Comparison of ENCODE assay signal across 11 cellular contexts in the genomic region with DNA sequence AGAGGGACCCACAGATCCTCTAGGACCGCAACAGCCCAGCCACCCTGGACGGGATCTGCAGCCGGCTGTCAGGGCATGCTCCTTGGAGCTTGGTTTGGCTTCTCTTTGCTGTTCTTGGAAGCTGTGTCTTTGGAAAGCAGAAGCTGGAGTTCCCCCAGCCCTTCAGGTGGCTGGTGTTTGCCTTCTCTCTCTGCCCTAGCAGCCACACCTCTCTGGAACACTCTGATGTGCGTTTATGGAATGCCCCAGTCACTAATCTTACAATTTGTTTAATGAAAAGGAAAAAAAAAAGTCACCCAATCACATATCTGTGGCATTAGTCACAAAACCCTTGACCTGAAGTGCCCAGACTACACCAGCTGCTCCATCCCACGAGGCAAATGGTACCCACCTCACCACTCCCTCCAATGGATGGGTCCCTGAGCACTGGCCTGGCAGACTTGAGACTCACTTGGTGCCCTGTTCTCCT.
A peak's percentile ranks its signal among the peaks of the same experiment; 100 is the strongest.
DNase-seq lines count a peak whose midpoint lies in the region; ATAC-seq, FAIRE-seq and TF ChIP-seq lines count a peak whose summit lies in the region.
"Had no signal": no experiment of that assay in that cellular context is flagged by ENCODE, and none has a peak within 500 bp of the region (broad histone marks: within the 10 kb centered on the region; RNA-seq: fewer than 3 reads in every experiment).

No MANE protein-coding gene starts in this region.

- ATAC-seq in foreskin keratinocyte (peak; percentile 54), GM18502 (IDR thresholded peaks at IDR 0.05; ENCODE audit: poor library complexity, unreplicated experiment) (no peak)

- no peak overlapping the region for H2AFZ ChIP-seq in OCI-LY7 (ENCODE audit: low read length)

- H3K4me3 ChIP-seq in OCI-LY7 (ENCODE audit: low read depth, low read length, poor library complexity, severe bottlenecking) = no peak overlapping the region
- H3K4me3 ChIP-seq: heart right ventricle had no signal

- H3K36me3 Mint-ChIP-seq in type B pancreatic cell = no peaks in the 10 kb centered on the region
- H3K36me3 Mint-ChIP-seq: WTC11 had no signal

- H3K27me3 ChIP-seq in foreskin keratinocyte = no peaks in the 10 kb centered on the region
- H3K27me3 ChIP-seq: heart right ventricle had no signal

- H3K27ac Mint-ChIP-seq in type B pancreatic cell = peak overlapping the region; percentile 69
- H3K27ac Mint-ChIP-seq: activated T-helper 2 cell treated with anti-CD3 and anti-CD28 coated beads, Interferon-gamma antibody, Interleukin-2, Interleukin-4, amounts not matched to agents 10 μg/mL and 5 μg/mL and 100 μg/mL, durations not matched to agents 14 hours and 24 hours and 36 hours had no signal

- peaks cover 43% of the 10 kb centered on the region for H3K4me1 Mint-ChIP-seq in type B pancreatic cell (ENCODE audit: unreplicated experiment)

- CTCF ChIA-PET in OCI-LY7 (lab: Charles Lee; ENCODE audit: unreplicated experiment) = no interaction called here

- POLR2A ChIA-PET in OCI-LY7 (lab: Charles Lee) = interaction anchor here (1.1 kb wide), 1 partner anchor 20 kb away, joined by 3 read pairs; no protein-coding TSS in a partner anchor

- H3K4me2 ChIP-seq in OCI-LY7 (ENCODE audit: low read length) = no peak overlapping the region

- in situ Hi-C loops in G401 (cut with HindIII; ENCODE audit: low sequenced_read_pairs) = no loop called here

- no peaks in the 10 kb centered on the region for H3K9me3 Mint-ChIP-seq in type B pancreatic cell
- H3K9me3 Mint-ChIP-seq: activated T-helper 2 cell treated with anti-CD3 and anti-CD28 coated beads, Interferon-gamma antibody, Interleukin-2, Interleukin-4, amounts not matched to agents 10 μg/mL and 5 μg/mL and 100 μg/mL, durations not matched to agents 14 hours and 24 hours and 36 hours; WTC11 had no signal

- no peak overlapping the region for H3K4me3 Mint-ChIP-seq in type B pancreatic cell
- H3K4me3 Mint-ChIP-seq: WTC11 had no signal

- TF ChIP-seq CTCF in foreskin keratinocyte (conservative IDR thresholded peaks at IDR 0.05) = no peak
- TF ChIP-seq CTCF in type B pancreatic cell (conservative IDR thresholded peaks at IDR 0.05) = no peak
- no peak for TF ChIP-seq CTCF in OCI-LY7 (conservative IDR thresholded peaks at IDR 0.05; ENCODE audit: low read length)

- H3K79me2 ChIP-seq in OCI-LY7 (ENCODE audit: insufficient read depth, low read depth, low read length) = no peaks in the 10 kb centered on the region

- peaks cover 10% of the 10 kb centered on the region for H3K27me3 Mint-ChIP-seq in type B pancreatic cell

- no peak overlapping the region for H3K27ac ChIP-seq in foreskin keratinocyte
- no peak overlapping the region for H3K27ac ChIP-seq in OCI-LY7 (ENCODE audit: low read depth, low read length, poor library complexity, severe bottlenecking)

- peak; percentile 67 for FAIRE-seq in RCC 7860 (lab: Jason Lieb, UNC)

- H3K4me1 ChIP-seq in foreskin keratinocyte (peaks cover 3% of the 10 kb centered on the region), OCI-LY7 (ENCODE audit: insufficient read depth, low read length, poor library complexity, severe bottlenecking) (no peaks in the 10 kb centered on the region)

- intact Hi-C loops in OCI-LY7 (cut with micrococcal nuclease; ENCODE audit: unreplicated experiment) = no loop called here

- H3K36me3 ChIP-seq in OCI-LY7 (ENCODE audit: insufficient read depth, low read length) = no peaks in the 10 kb centered on the region
- H3K36me3 ChIP-seq: heart right ventricle had no signal

- no peaks in the 10 kb centered on the region for H4K20me1 ChIP-seq in OCI-LY7 (ENCODE audit: insufficient read depth, low read length)

- DNase-seq in NCI-H82 (lab: John Stamatoyannopoulos, UW) (peak; percentile 22), NCI-H82 treated with DMSO at 0.1 percent for 48 hours (lab: John Stamatoyannopoulos, UW; ENCODE audit: unreplicated experiment) (no peak), RCC 7860 (ENCODE audit: low spot score) (peak; percentile 75), foreskin keratinocyte (peak; percentile 67 to 69), type B pancreatic cell (ENCODE audit: extremely low spot score, unreplicated experiment) (no peak), G401 (ENCODE audit: low spot score) (no peak), OCI-LY7 (ENCODE audit: low spot score) (no peak)
- DNase-seq: heart right ventricle had no signal

- no peaks in the 10 kb centered on the region for H3K9me3 ChIP-seq in OCI-LY7 (ENCODE audit: low read length)
- H3K9me3 ChIP-seq: heart right ventricle had no signal

- no peaks in the 10 kb centered on the region for H3K9me2 ChIP-seq in OCI-LY7 (ENCODE audit: insufficient read depth, low read length)

- BruUV-seq in OCI-LY7 (replicated peaks; lab: Mats Ljungman, UMichigan) = no TSS peak

Comparison
In these comparisons a context has a peak if more than half of its experiments do, and no peak if none do; other contexts are left out.
1. DNase-seq: peak in NCI-H82 (single experiment), RCC 7860 (single experiment) and foreskin keratinocyte (2 of 2); none in NCI-H82 treated with DMSO at 0.1 percent for 48 hours (single experiment), type B pancreatic cell (single experiment), G401 (single experiment) and OCI-LY7 (single experiment).